In genomic region chr20:60365882-60366281, GRCh38 we compare ENCODE assay signal across 17 cellular contexts.
A peak's percentile ranks its signal among the peaks of the same experiment; 100 is the strongest.
DNase-seq lines count a peak whose midpoint lies in the region; ATAC-seq lines count a peak whose summit lies in the region.
"Had no signal": no experiment of that assay in that cellular context is flagged by ENCODE, and none has a peak within 500 bp of the region (broad histone marks: within the 10 kb centered on the region; RNA-seq: fewer than 3 reads in every experiment).

No MANE protein-coding gene starts in this region.

- DNase-seq in DMS79 treated with DMSO at 0.1 percent for 48 hours (lab: John Stamatoyannopoulos, UW) = peak; percentile 91
- DNase-seq in NCI-H1436 treated with DMSO at 0.1 percent for 48 hours (lab: John Stamatoyannopoulos, UW) = peak; percentile 57
- DNase-seq in NCI-H2227 treated with DMSO at 0.1 percent for 48 hours (lab: John Stamatoyannopoulos, UW) = peak; percentile 17
- peak; percentile 54 for DNase-seq in retina
- DNase-seq in naive thymus-derived CD8-positive, alpha-beta T cell = no peak
- DNase-seq: AML-193, DMS 273 treated with DMSO at 0.1 percent for 48 hours, GDM1, GOT3, NCI-H1694, NCI-H510A, NCI-H748 treated with DMSO at 0.1 percent for 48 hours, OCI-M1, Right ventricle myocardium superior, T-cell had no signal

- H3K27me3 Mint-ChIP-seq in stimulated activated memory B cell treated with anti-CD40 and anti-IgM and Interleukin-4, amounts not matched to agents 10 μg/mL and 1 μg/mL and 100 μg/mL, for 72 hours = no peaks in the 10 kb centered on the region
- H3K27me3 Mint-ChIP-seq in naive thymus-derived CD8-positive, alpha-beta T cell = peaks cover 0 to 10% (median 0%) of the 10 kb centered on the region in 5 donors

- no peak for ATAC-seq in stimulated activated memory B cell treated with anti-CD40 and anti-IgM and Interleukin-4, amounts not matched to agents 10 μg/mL and 1 μg/mL and 100 μg/mL, for 72 hours
- no peak for ATAC-seq in GM21825 (IDR thresholded peaks at IDR 0.05; ENCODE audit: unreplicated experiment)
- no peak for ATAC-seq in naive thymus-derived CD8-positive, alpha-beta T cell
- ATAC-seq: T-cell had no signal

- H3K4me1 Mint-ChIP-seq in stimulated activated memory B cell treated with anti-CD40 and anti-IgM and Interleukin-4, amounts not matched to agents 10 μg/mL and 1 μg/mL and 100 μg/mL, for 72 hours = no peaks in the 10 kb centered on the region
- no peaks in the 10 kb centered on the region for H3K4me1 Mint-ChIP-seq in naive thymus-derived CD8-positive, alpha-beta T cell
- H3K4me1 Mint-ChIP-seq: T-cell had no signal

- H3K36me3 Mint-ChIP-seq in stimulated activated memory B cell treated with anti-CD40 and anti-IgM and Interleukin-4, amounts not matched to agents 10 μg/mL and 1 μg/mL and 100 μg/mL, for 72 hours = no peaks in the 10 kb centered on the region
- no peaks in the 10 kb centered on the region for H3K36me3 Mint-ChIP-seq in naive thymus-derived CD8-positive, alpha-beta T cell
- H3K36me3 Mint-ChIP-seq: T-cell had no signal

- H3K4me3 Mint-ChIP-seq in stimulated activated memory B cell treated with anti-CD40 and anti-IgM and Interleukin-4, amounts not matched to agents 10 μg/mL and 1 μg/mL and 100 μg/mL, for 72 hours = no peak overlapping the region
- no peak overlapping the region for H3K4me3 Mint-ChIP-seq in naive thymus-derived CD8-positive, alpha-beta T cell
- H3K4me3 Mint-ChIP-seq: T-cell had no signal

- peaks cover 7% of the 10 kb centered on the region for H3K9me3 Mint-ChIP-seq in stimulated activated memory B cell treated with anti-CD40 and anti-IgM and Interleukin-4, amounts not matched to agents 10 μg/mL and 1 μg/mL and 100 μg/mL, for 72 hours
- peaks cover 0 to 7% (median 0%) of the 10 kb centered on the region in 9 donors for H3K9me3 Mint-ChIP-seq in naive thymus-derived CD8-positive, alpha-beta T cell

- no peak overlapping the region for H3K27ac Mint-ChIP-seq in stimulated activated memory B cell treated with anti-CD40 and anti-IgM and Interleukin-4, amounts not matched to agents 10 μg/mL and 1 μg/mL and 100 μg/mL, for 72 hours
- no peak overlapping the region for H3K27ac Mint-ChIP-seq in naive thymus-derived CD8-positive, alpha-beta T cell
- H3K27ac Mint-ChIP-seq: T-cell had no signal

- POLR2A ChIA-PET in naive thymus-derived CD8-positive, alpha-beta T cell (lab: Charles Lee) = no interaction called here

Comparison
In these comparisons a context has a peak if more than half of its experiments do, and no peak if none do; other contexts are left out.
1. DNase-seq: peak in DMS79 treated with DMSO at 0.1 percent for 48 hours (single experiment), NCI-H1436 treated with DMSO at 0.1 percent for 48 hours (single experiment), NCI-H2227 treated with DMSO at 0.1 percent for 48 hours (single experiment) and retina (single experiment); none in naive thymus-derived CD8-positive, alpha-beta T cell (0 of 10).